ENCODE assay signal across 1 cellular context in the genomic region with DNA sequence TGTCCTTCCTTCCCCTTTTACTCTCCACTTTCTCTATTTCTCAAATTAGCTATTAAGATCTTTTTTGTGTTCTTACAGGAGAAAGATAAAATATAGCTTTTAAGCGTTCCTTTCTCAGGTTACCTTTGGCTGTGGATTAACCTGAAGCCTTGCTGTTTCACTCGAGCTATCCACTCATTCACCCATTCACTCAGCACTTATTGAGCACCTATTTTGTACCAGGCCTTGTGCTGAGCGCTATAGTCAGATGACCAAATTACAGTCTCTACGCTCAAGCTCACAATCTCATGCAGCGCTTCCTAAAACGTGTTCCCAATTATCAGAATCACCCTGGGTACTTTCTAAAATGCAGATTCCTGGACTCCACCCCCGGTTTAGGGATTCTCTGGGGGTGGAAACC.
TF ChIP-seq lines count a peak whose summit lies in the region.

No MANE protein-coding gene starts in this region.

TF ChIP-seq in neural cell, 6 proteins besides CTCF, POLR2A, EP300 and RAD21 (continued from another document):
- TF ChIP-seq TAF1 (IDR thresholded peaks at IDR 0.05; ENCODE audit: low read depth): no peak
- no peak for TF ChIP-seq POLR2AphosphoS5 (IDR thresholded peaks at IDR 0.05)
- no peak for TF ChIP-seq SMC3 (conservative IDR thresholded peaks at IDR 0.05; ENCODE audit: poor library complexity)
- no peak for TF ChIP-seq EZH2 (IDR thresholded peaks at IDR 0.05; ENCODE audit: borderline replicate concordance, insufficient read depth, low read length, poor library complexity, severe bottlenecking)
